In genomic region chr19:54162241-54162805, GRCh38 we compare ENCODE assay signal across 8 cellular contexts. TPM values are rescaled to one million over a fixed set of nuclear protein-coding genes. Genes with fewer than 3 reads are reported as not detected.
DNase-seq lines count a peak whose midpoint lies in the region; ATAC-seq, FAIRE-seq and TF ChIP-seq lines count a peak whose summit lies in the region.

No MANE protein-coding gene starts in this region.

- H3K4me1 Mint-ChIP-seq in activated CD4-positive, alpha-beta T cell treated with anti-CD3 and anti-CD28 coated beads for 36 hours: peaks cover 46% of the 10 kb centered on the region

- H4K20me1 ChIP-seq in DOHH2 (ENCODE audit: control insufficient read depth, insufficient read depth, low read depth, low read length): peaks cover 5% of the 10 kb centered on the region

- CTCF ChIA-PET in activated CD4-positive, alpha-beta T cell treated with anti-CD3 and anti-CD28 coated beads for 36 hours (lab: Charles Lee): no interaction called here

- TF ChIP-seq CTCF in DOHH2 (IDR thresholded peaks at IDR 0.05; ENCODE audit: low read depth, low read length, poor library complexity, severe bottlenecking) (no peak), colonic mucosa (IDR thresholded peaks at IDR 0.05) (no peak), right lobe of liver (IDR thresholded peaks at IDR 0.05) (no peak), D721Med (IDR thresholded peaks at IDR 0.05; ENCODE audit: insufficient read depth, missing control alignments) (no peak)

- peak overlapping the region; percentile 23 for H3K27ac Mint-ChIP-seq in activated CD4-positive, alpha-beta T cell treated with anti-CD3 and anti-CD28 coated beads for 36 hours

- H3K4me1 ChIP-seq in DOHH2 (ENCODE audit: control insufficient read depth, low read length): peaks cover 34% of the 10 kb centered on the region
- H3K4me1 ChIP-seq in colonic mucosa: peaks cover 29% of the 10 kb centered on the region
- peaks cover 0 to 29% (median 11%) of the 10 kb centered on the region in 4 donors for H3K4me1 ChIP-seq in right lobe of liver

- peaks cover 3% of the 10 kb centered on the region; the same call in 1 of the 2 replicates for H3F3A ChIP-seq in DOHH2 (ENCODE audit: control insufficient read depth, insufficient read depth)

- H3K36me3 ChIP-seq in DOHH2 (ENCODE audit: control insufficient read depth, low read length): peaks cover 5% of the 10 kb centered on the region
- H3K36me3 ChIP-seq in colonic mucosa: no peaks in the 10 kb centered on the region
- H3K36me3 ChIP-seq in right lobe of liver: peaks cover 0 to 9% (median under 1%) of the 10 kb centered on the region in 4 donors

- FAIRE-seq in D721Med (lab: Jason Lieb, UNC): no peak

- WGBS in right lobe of liver (ENCODE audit: insufficient coverage, low coverage, low lambda C conversion rate, missing lambda C conversion rate): 2% methylated on average over 25 of the region's 35 CpGs

- H3K27ac ChIP-seq in DOHH2 (ENCODE audit: low read depth, low read length): no peak overlapping the region
- peak overlapping the region; percentile 77 for H3K27ac ChIP-seq in colonic mucosa
- peak overlapping the region in 2 of 3 donors; percentile 48 to 55 for H3K27ac ChIP-seq in right lobe of liver

- H3K9me3 Mint-ChIP-seq in activated CD4-positive, alpha-beta T cell treated with anti-CD3 and anti-CD28 coated beads for 36 hours (ENCODE audit: low read depth): no peaks in the 10 kb centered on the region

- peak overlapping the region; percentile 93 for H3K4me2 ChIP-seq in DOHH2 (ENCODE audit: low read length)

- peak overlapping the region; percentile 56 for H3K4me3 ChIP-seq in DOHH2 (ENCODE audit: low read length)
- H3K4me3 ChIP-seq in colonic mucosa: peak overlapping the region; percentile 30
- H3K4me3 ChIP-seq in right lobe of liver: peak overlapping the region; percentile 33 to 56 (median 51)

- H3K9me3 ChIP-seq in DOHH2 (ENCODE audit: control insufficient read depth, insufficient read depth, low read length): no peaks in the 10 kb centered on the region
- H3K9me3 ChIP-seq in colonic mucosa: no peaks in the 10 kb centered on the region
- no peaks in the 10 kb centered on the region for H3K9me3 ChIP-seq in right lobe of liver

- peak overlapping the region; percentile 71 to 72 for H3K9ac ChIP-seq in colonic mucosa (ENCODE audit: low read depth in 2 of 2, low read length in 2 of 2)

- intact Hi-C loops in activated CD4-positive, alpha-beta T cell treated with anti-CD3 and anti-CD28 coated beads for 36 hours (cut with DNase I, micrococcal nuclease): loop anchor here in 1 of 2 experiments (1.0 kb wide), 3 partner anchors 48 to 301 kb away; partner anchors contain the start of genes LENG8 and LENG9
- intact Hi-C loops in colonic mucosa (cut with DNase I): no loop called here
- intact Hi-C loops in right lobe of liver (cut with DNase I): no loop called here

- peaks cover 28% of the 10 kb centered on the region for H3K79me2 ChIP-seq in DOHH2 (ENCODE audit: control insufficient read depth, low read length)

- H3K9me2 ChIP-seq in DOHH2 (replicated peaks; ENCODE audit: control insufficient read depth, low read length): no peaks in the 10 kb centered on the region

- no peak for TF ChIP-seq POLR2A in right lobe of liver (IDR thresholded peaks at IDR 0.05)

- DNase-seq in NCI-H2029 (lab: John Stamatoyannopoulos, UW): peak; percentile 85
- DNase-seq in activated CD4-positive, alpha-beta T cell treated with anti-CD3 and anti-CD28 coated beads for 36 hours: peak; percentile 92
- peak; percentile 94 for DNase-seq in colonic mucosa
- peak; percentile 88 to 91 (median 90) for DNase-seq in right lobe of liver
- DNase-seq in stimulated activated CD4-positive, alpha-beta T cell treated with anti-CD3 and anti-CD28 coated beads, Interleukin-4, amount 100 ng/mL, for 4 hours: peak; percentile 78
- no peak for DNase-seq in NCI-H446 (lab: John Stamatoyannopoulos, UW)
- DNase-seq in D721Med (ENCODE audit: insufficient read length, low spot score): no peak

- peak overlapping the region; percentile 87 for H3K4me3 Mint-ChIP-seq in activated CD4-positive, alpha-beta T cell treated with anti-CD3 and anti-CD28 coated beads for 36 hours

- H3K36me3 Mint-ChIP-seq in activated CD4-positive, alpha-beta T cell treated with anti-CD3 and anti-CD28 coated beads for 36 hours (ENCODE audit: low read depth): peaks cover 7% of the 10 kb centered on the region

- POLR2A ChIA-PET in activated CD4-positive, alpha-beta T cell treated with anti-CD3 and anti-CD28 coated beads for 36 hours (lab: Charles Lee): no interaction called here

- H3K27me3 Mint-ChIP-seq in activated CD4-positive, alpha-beta T cell treated with anti-CD3 and anti-CD28 coated beads for 36 hours: peaks cover 7% of the 10 kb centered on the region

- ATAC-seq in activated CD4-positive, alpha-beta T cell treated with anti-CD3 and anti-CD28 coated beads for 36 hours: peak; percentile 18
- peak; percentile 64 to 75 (median 69) for ATAC-seq in right lobe of liver

- H3K27me3 ChIP-seq in DOHH2 (ENCODE audit: control insufficient read depth, low read length): no peaks in the 10 kb centered on the region
- H3K27me3 ChIP-seq in colonic mucosa: no peaks in the 10 kb centered on the region
- no peaks in the 10 kb centered on the region for H3K27me3 ChIP-seq in right lobe of liver

RNA-seq across cellular contexts. Expression of gene LENG1, which starts 2.8 kb away (rescaled TPM):
- total RNA-seq in activated CD4-positive, alpha-beta T cell treated with anti-CD3 and anti-CD28 coated beads for 36 hours: 1 to 10 TPM; 3.5 to 3.6 TPM
- total RNA-seq in colonic mucosa (1 to 10 TPM; 6.2 to 8.1 TPM), right lobe of liver (1 to 10 TPM; 1.2 to 3.5 (median 3.2) TPM)

RNA-seq across cellular contexts. Expression of gene TMC4, which starts 10.6 kb away (rescaled TPM):
- total RNA-seq in activated CD4-positive, alpha-beta T cell treated with anti-CD3 and anti-CD28 coated beads for 36 hours: under 1 TPM; 0.39 to 0.55 TPM
- 100 to 1,000 TPM in 1 of 2 donors, 10 to 100 TPM in 1; 80.9 to 165 TPM for total RNA-seq in colonic mucosa
- 1 to 10 TPM in 3 of 6 experiments, under 1 TPM in 3; 0.18 to 2.4 (median 1.1) TPM for total RNA-seq in right lobe of liver

RNA-seq across cellular contexts. Expression of gene CNOT3, which starts 24.8 kb away (rescaled TPM):
- 10 to 100 TPM; 61.0 to 93.8 TPM for total RNA-seq in activated CD4-positive, alpha-beta T cell treated with anti-CD3 and anti-CD28 coated beads for 36 hours
- total RNA-seq in colonic mucosa (10 to 100 TPM; 38.4 to 57.3 TPM), right lobe of liver (10 to 100 TPM in 5 of 6 experiments, 1 to 10 TPM in 1; 7.1 to 21.6 (median 15.5) TPM)

RNA-seq across cellular contexts. Expression of gene MBOAT7, which starts 27.1 kb away (rescaled TPM):
- 10 to 100 TPM; 74.9 to 96.1 TPM for total RNA-seq in activated CD4-positive, alpha-beta T cell treated with anti-CD3 and anti-CD28 coated beads for 36 hours
- total RNA-seq in colonic mucosa: 100 to 1,000 TPM; 122 to 142 TPM
- 10 to 100 TPM; 26.6 to 57.7 (median 32.9) TPM for total RNA-seq in right lobe of liver

RNA-seq across cellular contexts. Expression of gene TSEN34, which starts 28.8 kb away (rescaled TPM):
- total RNA-seq in activated CD4-positive, alpha-beta T cell treated with anti-CD3 and anti-CD28 coated beads for 36 hours: 10 to 100 TPM in 1 of 2 experiments, 1 to 10 TPM in 1; 8.3 to 12.1 TPM
- total RNA-seq in colonic mucosa (10 to 100 TPM; 47.9 to 52.7 TPM), right lobe of liver (10 to 100 TPM; 11.8 to 31.9 (median 17.9) TPM)

Comparison
In these comparisons a context has a peak if more than half of its experiments do, and no peak if none do; other contexts are left out.
1. DNase-seq: peak in NCI-H2029 (single experiment), activated CD4-positive, alpha-beta T cell treated with anti-CD3 and anti-CD28 coated beads for 36 hours (single experiment), colonic mucosa (single experiment), right lobe of liver (3 of 3) and stimulated activated CD4-positive, alpha-beta T cell treated with anti-CD3 and anti-CD28 coated beads, Interleukin-4, amount 100 ng/mL, for 4 hours (2 of 2); none in NCI-H446 (0 of 2) and D721Med (single experiment).
2. RNA of gene TMC4, which starts 10.6 kb away (total RNA-seq): 80.9 to 165 TPM in colonic mucosa; 0.18 to 2.4 TPM in right lobe of liver and 0.39 to 0.55 TPM in activated CD4-positive, alpha-beta T cell treated with anti-CD3 and anti-CD28 coated beads for 36 hours; every median in the first group is over 10 times any median in the second.
3. Peak in every context shown above with its lines, with median percentiles within 50 percentile points of each other: H3K4me3 ChIP-seq.